19 cellular contexts compared by ENCODE assay signal in the genomic region with DNA sequence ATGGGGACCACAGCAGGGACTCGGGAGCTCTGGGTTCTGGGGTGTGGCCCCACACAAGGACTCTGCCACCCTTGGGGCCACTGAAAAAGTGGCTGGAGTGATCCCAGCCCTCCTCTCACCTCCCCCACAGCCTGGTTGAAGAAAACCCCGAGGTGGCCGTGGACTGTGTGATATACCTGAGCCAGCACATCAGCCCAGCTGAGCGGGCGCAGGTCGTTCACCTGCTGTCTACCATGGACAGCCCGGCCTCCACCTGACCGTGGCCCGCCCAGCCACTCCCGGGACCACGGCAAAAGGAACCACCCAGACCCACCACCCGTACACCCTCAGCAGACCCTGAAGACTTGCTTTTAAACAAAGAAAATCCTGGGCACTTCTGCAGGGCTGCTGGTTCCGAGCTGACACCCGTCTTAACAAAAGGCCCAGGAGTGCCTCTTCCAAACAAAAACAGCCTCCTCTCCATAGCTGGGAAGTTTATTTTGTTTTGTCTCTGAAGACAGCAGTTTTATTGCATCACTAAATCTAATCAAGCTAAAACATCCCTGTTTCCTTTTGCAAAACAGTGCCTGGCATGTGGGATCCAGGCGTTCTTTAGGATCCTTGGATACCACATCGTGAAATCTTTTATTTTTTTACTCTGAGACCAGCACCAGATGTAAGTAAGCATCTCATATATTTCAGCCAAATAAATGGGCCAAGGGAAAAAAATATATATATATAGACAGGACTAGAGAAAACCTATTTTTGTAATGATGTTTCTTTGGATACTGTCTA. TPM values are rescaled to one million over a fixed set of nuclear protein-coding genes. Genes with fewer than 3 reads are reported as not detected.
"Had no signal": no experiment of that assay in that cellular context is flagged by ENCODE, and none has a peak within 500 bp of the region (broad histone marks: within the 10 kb centered on the region; RNA-seq: fewer than 3 reads in every experiment).

No MANE protein-coding gene starts in this region.

- DNase-seq: effector memory CD8-positive, alpha-beta T cell; esophagus squamous epithelium; foreskin melanocyte; head of caudate nucleus; left colon; mesendoderm; naive B cell; psoas muscle; small intestine; stimulated activated CD4-positive, alpha-beta T cell treated with anti-CD3 and anti-CD28 coated beads, Interleukin-12 subunit alpha, Interleukin-12 subunit beta, amount 100 ng/mL, for 4 hours; stimulated activated naive CD4-positive, alpha-beta T cell; thyroid gland; upper lobe of right lung had no signal

- H3K27ac ChIP-seq: esophagus squamous epithelium, hepatocyte, psoas muscle, thyroid gland, upper lobe of right lung had no signal

- H3K4me1 ChIP-seq: esophagus squamous epithelium, psoas muscle, thyroid gland, upper lobe of right lung had no signal

- H3K27me3 ChIP-seq: esophagus squamous epithelium, hepatocyte, thyroid gland, upper lobe of right lung had no signal

- H3K4me3 ChIP-seq: esophagus squamous epithelium, hepatocyte, psoas muscle, thyroid gland, upper lobe of right lung had no signal

- H3K9me3 ChIP-seq: psoas muscle, thyroid gland, upper lobe of right lung had no signal

RNA-seq across cellular contexts. Expression of a gene that starts 42.8 kb away (rescaled TPM):
- total RNA-seq: epithelial cell of proximal tubule, esophagus squamous epithelium, hepatocyte, kidney epithelial cell, left colon, liver, lung microvascular endothelial cell, omental fat pad, psoas muscle, thyroid gland, upper lobe of right lung had no signal
